In genomic region chr9:94415111-94415510, GRCh38 we compare ENCODE assay signal across 8 cellular contexts.
DNase-seq lines count a peak whose midpoint lies in the region; ATAC-seq and TF ChIP-seq lines count a peak whose summit lies in the region.
"Not testable (repeated sequence)": the region's sequence is repeated elsewhere in the genome, so short reads cannot be mapped to it uniquely, and the experiment has no call there.

No MANE protein-coding gene starts in this region.

- CTCF ChIA-PET in CD4-positive, alpha-beta memory T cell (lab: Charles Lee; ENCODE audit: partially characterized antibody); activated naive CD4-positive, alpha-beta T cell treated with anti-CD3 and anti-CD28 coated beads, Interleukin-2, amount 10 ng/mL, durations not matched to agents 7 days and 5 days (lab: Charles Lee): not testable (repeated sequence)

- H3K27me3 ChIP-seq in CD4-positive, alpha-beta memory T cell (ENCODE audit: insufficient read depth, low read length): not testable (repeated sequence)

- H3K4me1 ChIP-seq in CD4-positive, alpha-beta memory T cell (ENCODE audit: insufficient read depth, low read length): not testable (repeated sequence)

- not testable (repeated sequence) for H3K9me3 ChIP-seq in CD4-positive, alpha-beta memory T cell (ENCODE audit: control insufficient read depth in 1 of 2, low read length in 2 of 2)

- H3K4me1 Mint-ChIP-seq in CD4-positive, alpha-beta memory T cell: peaks cover 11 to 33% (median 19%) of the 10 kb centered on the region in 4 donors
- H3K4me1 Mint-ChIP-seq in T-helper 2 cell treated with Interferon-gamma antibody and Interleukin-4, amounts not matched to agents 5 μg/mL and 100 μg/mL, for 36 hours (ENCODE audit: low read depth): peaks cover 19% of the 10 kb centered on the region
- peaks cover 16% of the 10 kb centered on the region for H3K4me1 Mint-ChIP-seq in activated CD4-positive, alpha-beta T cell treated with anti-CD3 and anti-CD28 coated beads, Interleukin-2, amount 10 ng/mL, durations not matched to agents 24 days and 14 days
- H3K4me1 Mint-ChIP-seq in activated T-cell treated with anti-CD3 and anti-CD28 coated beads, Interleukin-2, amount 50 U/mL, for 24 hours (ENCODE audit: low read depth): peaks cover 23% of the 10 kb centered on the region
- peaks cover 19% of the 10 kb centered on the region for H3K4me1 Mint-ChIP-seq in activated naive CD4-positive, alpha-beta T cell treated with anti-CD3 and anti-CD28 coated beads, Interleukin-2, amount 10 ng/mL, durations not matched to agents 7 days and 5 days
- H3K4me1 Mint-ChIP-seq in naive thymus-derived CD8-positive, alpha-beta T cell: peaks cover 9 to 28% (median 24%) of the 10 kb centered on the region in 4 donors

- DNase-seq in CD4-positive, alpha-beta memory T cell; T-helper 2 cell treated with Interferon-gamma antibody and Interleukin-4, amounts not matched to agents 5 μg/mL and 100 μg/mL, for 36 hours (ENCODE audit: low spot score); activated CD4-positive, alpha-beta T cell treated with anti-CD3 and anti-CD28 coated beads, Interleukin-2, amount 10 ng/mL, durations not matched to agents 24 days and 14 days; activated T-cell treated with anti-CD3 and anti-CD28 coated beads, Interleukin-2, amount 50 U/mL, for 24 hours; activated naive CD4-positive, alpha-beta T cell treated with anti-CD3 and anti-CD28 coated beads, Interleukin-2, amount 10 ng/mL, durations not matched to agents 7 days and 5 days; stimulated activated naive CD8-positive, alpha-beta T cell treated with anti-CD3 and anti-CD28 coated beads, Interleukin-15, Interleukin-2, amounts not matched to agents 100 U/mL and 50 U/mL, for 24 hours: not testable (repeated sequence)
- peak; percentile 21 for DNase-seq in fibroblast of pulmonary artery (ENCODE audit: low read depth)
- peak in 2 of 10 donors; percentile 0 to 3 for DNase-seq in naive thymus-derived CD8-positive, alpha-beta T cell

- H3K27me3 Mint-ChIP-seq in CD4-positive, alpha-beta memory T cell; T-helper 2 cell treated with Interferon-gamma antibody and Interleukin-4, amounts not matched to agents 5 μg/mL and 100 μg/mL, for 36 hours (ENCODE audit: low read depth); activated CD4-positive, alpha-beta T cell treated with anti-CD3 and anti-CD28 coated beads, Interleukin-2, amount 10 ng/mL, durations not matched to agents 24 days and 14 days; activated T-cell treated with anti-CD3 and anti-CD28 coated beads, Interleukin-2, amount 50 U/mL, for 24 hours; activated naive CD4-positive, alpha-beta T cell treated with anti-CD3 and anti-CD28 coated beads, Interleukin-2, amount 10 ng/mL, durations not matched to agents 7 days and 5 days; naive thymus-derived CD8-positive, alpha-beta T cell: not testable (repeated sequence)

- not testable (repeated sequence) for H3K4me3 ChIP-seq in CD4-positive, alpha-beta memory T cell (ENCODE audit: low read length in 2 of 2); fibroblast of pulmonary artery (replicated peaks; ENCODE audit: low read depth, low read length)

- not testable (repeated sequence) for TF ChIP-seq CTCF in fibroblast of pulmonary artery (IDR thresholded peaks at IDR 0.05; ENCODE audit: low read length, missing control alignments)

- POLR2A ChIA-PET in CD4-positive, alpha-beta memory T cell (lab: Charles Lee; ENCODE audit: partially characterized antibody); naive thymus-derived CD8-positive, alpha-beta T cell (lab: Charles Lee): not testable (repeated sequence)

- not testable (repeated sequence) for H3K36me3 Mint-ChIP-seq in CD4-positive, alpha-beta memory T cell; T-helper 2 cell treated with Interferon-gamma antibody and Interleukin-4, amounts not matched to agents 5 μg/mL and 100 μg/mL, for 36 hours (ENCODE audit: low read depth); activated CD4-positive, alpha-beta T cell treated with anti-CD3 and anti-CD28 coated beads, Interleukin-2, amount 10 ng/mL, durations not matched to agents 24 days and 14 days (ENCODE audit: low read depth); activated naive CD4-positive, alpha-beta T cell treated with anti-CD3 and anti-CD28 coated beads, Interleukin-2, amount 10 ng/mL, durations not matched to agents 7 days and 5 days
- H3K36me3 Mint-ChIP-seq in activated T-cell treated with anti-CD3 and anti-CD28 coated beads, Interleukin-2, amount 50 U/mL, for 24 hours (ENCODE audit: low read depth): peaks cover 33% of the 10 kb centered on the region
- H3K36me3 Mint-ChIP-seq in naive thymus-derived CD8-positive, alpha-beta T cell: peaks cover 2 to 34% (median 4%) of the 10 kb centered on the region in 3 donors

- not testable (repeated sequence) for ATAC-seq in naive thymus-derived CD8-positive, alpha-beta T cell
- ATAC-seq in stimulated activated naive CD8-positive, alpha-beta T cell treated with anti-CD3 and anti-CD28 coated beads, Interleukin-15, Interleukin-2, amounts not matched to agents 100 U/mL and 50 U/mL, for 24 hours: peak; percentile 59

- not testable (repeated sequence) for H3K27ac ChIP-seq in CD4-positive, alpha-beta memory T cell (ENCODE audit: low read depth, low read length)

- intact Hi-C loops in CD4-positive, alpha-beta memory T cell (cut with micrococcal nuclease); activated CD4-positive, alpha-beta T cell treated with anti-CD3 and anti-CD28 coated beads, Interleukin-2, amount 10 ng/mL, durations not matched to agents 24 days and 14 days (cut with micrococcal nuclease): not testable (repeated sequence)

- peak overlapping the region in 4 of 7 donors; percentile 30 to 79 (median 77) for H3K27ac Mint-ChIP-seq in CD4-positive, alpha-beta memory T cell
- H3K27ac Mint-ChIP-seq in T-helper 2 cell treated with Interferon-gamma antibody and Interleukin-4, amounts not matched to agents 5 μg/mL and 100 μg/mL, for 36 hours: peak overlapping the region; percentile 68
- peak overlapping the region; percentile 83 for H3K27ac Mint-ChIP-seq in activated CD4-positive, alpha-beta T cell treated with anti-CD3 and anti-CD28 coated beads, Interleukin-2, amount 10 ng/mL, durations not matched to agents 24 days and 14 days
- peak overlapping the region; percentile 40 for H3K27ac Mint-ChIP-seq in activated T-cell treated with anti-CD3 and anti-CD28 coated beads, Interleukin-2, amount 50 U/mL, for 24 hours
- peak overlapping the region; percentile 57 for H3K27ac Mint-ChIP-seq in activated naive CD4-positive, alpha-beta T cell treated with anti-CD3 and anti-CD28 coated beads, Interleukin-2, amount 10 ng/mL, durations not matched to agents 7 days and 5 days
- H3K27ac Mint-ChIP-seq in naive thymus-derived CD8-positive, alpha-beta T cell: peak overlapping the region in 6 of 10 donors; percentile 25 to 84 (median 58)

- H3K4me3 Mint-ChIP-seq in CD4-positive, alpha-beta memory T cell: peak overlapping the region in 2 of 8 donors; percentile 28 to 30
- H3K4me3 Mint-ChIP-seq in T-helper 2 cell treated with Interferon-gamma antibody and Interleukin-4, amounts not matched to agents 5 μg/mL and 100 μg/mL, for 36 hours; activated CD4-positive, alpha-beta T cell treated with anti-CD3 and anti-CD28 coated beads, Interleukin-2, amount 10 ng/mL, durations not matched to agents 24 days and 14 days; activated T-cell treated with anti-CD3 and anti-CD28 coated beads, Interleukin-2, amount 50 U/mL, for 24 hours; activated naive CD4-positive, alpha-beta T cell treated with anti-CD3 and anti-CD28 coated beads, Interleukin-2, amount 10 ng/mL, durations not matched to agents 7 days and 5 days: not testable (repeated sequence)
- H3K4me3 Mint-ChIP-seq in naive thymus-derived CD8-positive, alpha-beta T cell: peak overlapping the region in 3 of 10 donors; percentile 5 to 38 (median 8)

- not testable (repeated sequence) for H3K36me3 ChIP-seq in CD4-positive, alpha-beta memory T cell (ENCODE audit: insufficient read depth, low read length)

- H3K9me3 Mint-ChIP-seq in CD4-positive, alpha-beta memory T cell; T-helper 2 cell treated with Interferon-gamma antibody and Interleukin-4, amounts not matched to agents 5 μg/mL and 100 μg/mL, for 36 hours; activated CD4-positive, alpha-beta T cell treated with anti-CD3 and anti-CD28 coated beads, Interleukin-2, amount 10 ng/mL, durations not matched to agents 24 days and 14 days; activated T-cell treated with anti-CD3 and anti-CD28 coated beads, Interleukin-2, amount 50 U/mL, for 24 hours; activated naive CD4-positive, alpha-beta T cell treated with anti-CD3 and anti-CD28 coated beads, Interleukin-2, amount 10 ng/mL, durations not matched to agents 7 days and 5 days; naive thymus-derived CD8-positive, alpha-beta T cell: not testable (repeated sequence)
